Comparison of ENCODE assay signal across 8 cellular contexts in the genomic region with DNA sequence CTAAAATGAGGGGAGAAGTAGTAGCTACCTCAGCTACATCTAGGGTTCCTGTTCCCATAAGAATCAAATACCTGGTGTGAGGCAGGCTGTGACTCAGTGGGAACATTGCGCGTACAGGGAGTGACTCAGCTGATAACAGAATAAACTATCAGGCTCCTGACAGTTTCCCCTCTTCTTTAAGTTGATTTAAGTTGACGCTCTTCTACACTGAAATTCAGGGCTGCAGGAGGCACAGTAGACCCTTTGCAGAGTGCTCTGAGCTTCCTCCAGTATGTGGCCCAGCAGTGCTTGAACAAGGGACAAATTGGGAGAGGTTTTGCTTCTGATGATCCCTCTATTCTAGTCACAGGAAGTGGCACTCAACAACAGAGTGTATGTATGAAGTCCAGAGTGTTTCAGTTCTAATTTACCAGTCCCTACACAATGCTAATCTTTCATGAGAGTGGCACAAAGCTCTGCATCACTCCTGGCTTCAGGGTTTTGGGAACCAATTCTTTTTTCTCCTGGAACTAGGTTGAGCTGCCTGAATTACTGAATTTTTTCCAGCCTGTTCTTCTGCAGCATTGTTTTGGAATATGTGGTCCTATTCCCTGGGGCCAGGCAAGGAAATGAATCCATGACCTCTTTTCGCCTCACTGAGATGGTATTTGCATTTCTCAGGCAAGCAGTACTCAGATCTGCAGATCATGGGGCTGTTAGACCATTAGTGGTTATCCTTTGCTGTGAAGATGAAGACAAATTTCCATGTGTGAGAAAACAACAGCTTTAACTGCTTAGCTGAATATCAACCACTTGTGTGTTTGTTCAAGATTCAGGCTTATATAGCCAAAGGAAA. TPM values are rescaled to one million over a fixed set of nuclear protein-coding genes. Genes with fewer than 3 reads are reported as not detected.
A peak's percentile ranks its signal among the peaks of the same experiment; 100 is the strongest.
DNase-seq lines count a peak whose midpoint lies in the region; ATAC-seq, FAIRE-seq and TF ChIP-seq lines count a peak whose summit lies in the region.

No MANE protein-coding gene starts in this region.

- peaks cover 3% of the 10 kb centered on the region for H3K9me1 ChIP-seq in K562 (ENCODE audit: control insufficient read depth, insufficient read depth, low read length)

- H3K4me1 ChIP-seq in K562 (replicated peaks in 1 of 2; ENCODE audit: control insufficient read depth in 2 of 2, insufficient read depth in 2 of 2, low read length in 2 of 2) = no peaks in the 10 kb centered on the region

- H3K36me3 ChIP-seq in K562 (ENCODE audit: control insufficient read depth, insufficient read depth, low read length) = no peaks in the 10 kb centered on the region

- TF ChIP-seq CTCF in K562 (IDR thresholded peaks at IDR 0.05 in 2 of 3, conservative IDR thresholded peaks at IDR 0.05 in 1 of 3; ENCODE audit: insufficient read depth in 2 of 3, low read depth in 1 of 3, low read length in 3 of 3) (no peak), mesothelial cell of epicardium (IDR thresholded peaks at IDR 0.05; ENCODE audit: unreplicated experiment) (no peak), progenitor cell of endocrine pancreas (IDR thresholded peaks at IDR 0.05; ENCODE audit: unreplicated experiment) (no peak)
- TF ChIP-seq CTCF in CD4-positive, alpha-beta T cell (IDR thresholded peaks at IDR 0.05) = no peak

- no peak overlapping the region for H3K9ac ChIP-seq in K562 (ENCODE audit: insufficient read depth in 1 of 2, low read depth in 2 of 2, low read length in 2 of 2)

- H3K27me3 Mint-ChIP-seq in mesothelial cell of epicardium (ENCODE audit: low read depth) (no peaks in the 10 kb centered on the region), progenitor cell of endocrine pancreas (no peaks in the 10 kb centered on the region)
- no peaks in the 10 kb centered on the region for H3K27me3 Mint-ChIP-seq in CD4-positive, alpha-beta T cell

- H3K27ac ChIP-seq in K562 (ENCODE audit: extremely low read depth, low read depth, low read length) = no peak overlapping the region
- H3K27ac ChIP-seq in CD4-positive, alpha-beta T cell (ENCODE audit: low read depth, low read length) = no peak overlapping the region

- no peaks in the 10 kb centered on the region for H4K20me1 ChIP-seq in K562 (replicated peaks; ENCODE audit: control insufficient read depth, insufficient read depth, low read length)

- H3K9me3 ChIP-seq in K562 (replicated peaks; ENCODE audit: control insufficient read depth, insufficient read depth, low read depth, low read length) = no peaks in the 10 kb centered on the region
- no peaks in the 10 kb centered on the region for H3K9me3 ChIP-seq in CD4-positive, alpha-beta T cell (ENCODE audit: control insufficient read depth, low read length)

- H3K9me3 Mint-ChIP-seq in mesothelial cell of epicardium (no peaks in the 10 kb centered on the region), progenitor cell of endocrine pancreas (ENCODE audit: low read depth) (no peaks in the 10 kb centered on the region)
- H3K9me3 Mint-ChIP-seq in CD4-positive, alpha-beta T cell = no peaks in the 10 kb centered on the region

- H2AFZ ChIP-seq in K562 (ENCODE audit: low read depth, low read length) = no peak overlapping the region

- H3K4me3 Mint-ChIP-seq in mesothelial cell of epicardium (no peak overlapping the region), progenitor cell of endocrine pancreas (ENCODE audit: low read depth) (no peak overlapping the region)
- H3K4me3 Mint-ChIP-seq in CD4-positive, alpha-beta T cell = no peak overlapping the region

- ATAC-seq in K562 = peak; percentile 41; the same call in 1 of the 3 replicates
- ATAC-seq in CD4-positive, alpha-beta T cell (ENCODE audit: poor library complexity) = no peak
- no peak for ATAC-seq in HG03108 (IDR thresholded peaks at IDR 0.05; ENCODE audit: unreplicated experiment)

- H3K79me2 ChIP-seq in K562 (ENCODE audit: control insufficient read depth, insufficient read depth, low read length) = no peaks in the 10 kb centered on the region

- CTCF ChIA-PET in K562 (lab: Yijun Ruan, JAX; ENCODE audit: low intra/inter-chr PET ratio) = interaction anchor here (1.0 to 2.2 kb wide), 3 partner anchors 51 to 611 kb away, joined by 3 to 23 read pairs (median 6); no protein-coding TSS in a partner anchor
- CTCF ChIA-PET in CD4-positive, alpha-beta T cell (lab: Charles Lee) = interaction anchor here (0.6 to 3.0 kb wide), 12 partner anchors 9 to 72 kb away, joined by 3 to 25 read pairs (median 4); partner anchors contain the start of gene P2RY14

- no peaks in the 10 kb centered on the region for H3K36me3 Mint-ChIP-seq in mesothelial cell of epicardium
- H3K36me3 Mint-ChIP-seq in CD4-positive, alpha-beta T cell (ENCODE audit: low read depth) = no peaks in the 10 kb centered on the region
- no peaks in the 10 kb centered on the region for H3K36me3 Mint-ChIP-seq in progenitor cell of endocrine pancreas (ENCODE audit: insufficient read depth)

- peaks cover 32% of the 10 kb centered on the region for H3K4me1 Mint-ChIP-seq in mesothelial cell of epicardium
- peaks cover 40% of the 10 kb centered on the region for H3K4me1 Mint-ChIP-seq in CD4-positive, alpha-beta T cell (ENCODE audit: low read depth)
- H3K4me1 Mint-ChIP-seq in progenitor cell of endocrine pancreas (ENCODE audit: low read depth) = peaks cover 6% of the 10 kb centered on the region

- in situ Hi-C loops in K562 (cut with MboI) = loop anchor here (25.0 kb wide), 1 partner anchor 609 kb away; no protein-coding TSS in a partner anchor

- peak; percentile 86 for DNase-seq in Daoy (ENCODE audit: low read depth)
- peak; percentile 56 for DNase-seq in HK-2 (ENCODE audit: unreplicated experiment)
- no peak for DNase-seq in K562 (ENCODE audit: extremely low read depth in 1 of 4, low spot score in 3 of 4)
- no peak for DNase-seq in mesothelial cell of epicardium (ENCODE audit: low spot score in 2 of 2, unreplicated experiment in 2 of 2)
- no peak for DNase-seq in CD4-positive, alpha-beta T cell
- DNase-seq in progenitor cell of endocrine pancreas (ENCODE audit: low spot score, unreplicated experiment) = no peak
- DNase-seq in posterior vena cava (ENCODE audit: low spot score) = no peak

- H3K27me3 ChIP-seq in K562 (ENCODE audit: control insufficient read depth in 2 of 2, insufficient read depth in 2 of 2, low read length in 2 of 2) = peaks cover 5 to 14% of the 10 kb centered on the region in 2 experiments
- no peaks in the 10 kb centered on the region for H3K27me3 ChIP-seq in CD4-positive, alpha-beta T cell (ENCODE audit: control insufficient read depth, insufficient read depth, low read length)

- TF ChIP-seq EP300 in K562 (IDR thresholded peaks at IDR 0.05; ENCODE audit: low read length) = no peak

- peak overlapping the region; percentile 54 for H3K27ac Mint-ChIP-seq in mesothelial cell of epicardium
- no peak overlapping the region for H3K27ac Mint-ChIP-seq in CD4-positive, alpha-beta T cell
- no peak overlapping the region for H3K27ac Mint-ChIP-seq in progenitor cell of endocrine pancreas

- no TSS peak for BruUV-seq in K562 (replicated peaks; lab: Mats Ljungman, UMichigan)

- intact Hi-C loops in K562 (cut with micrococcal nuclease) (no loop called here), posterior vena cava (cut with DNase I) (loop anchor here in 1 of 2 donors (5.0 kb wide), 1 partner anchor 54 kb away; no protein-coding TSS in a partner anchor)
- intact Hi-C loops in CD4-positive, alpha-beta T cell (cut with DNase I, micrococcal nuclease) = loop anchor here (1.0 to 10.0 kb wide), 6 partner anchors 55 to 689 kb away; partner anchors contain the start of gene P2RY13 (in 1 of the 2)

- POLR2A ChIA-PET in K562 (lab: Yijun Ruan, JAX) = no interaction called here
- POLR2A ChIA-PET in CD4-positive, alpha-beta T cell (lab: Charles Lee) = interaction anchor here (0.6 to 1.7 kb wide), 4 partner anchors 18 to 60 kb away, joined by 3 to 5 read pairs (median 4); no protein-coding TSS in a partner anchor

- WGBS in K562 (ENCODE audit: insufficient coverage, low coverage, missing lambda C conversion rate) = 0% methylated on average over 4 of the region's 4 CpGs

- no peak overlapping the region for H3K4me3 ChIP-seq in K562

- H3K4me2 ChIP-seq in K562 (ENCODE audit: insufficient read depth, low read length) = no peak overlapping the region

- TF ChIP-seq POLR2A in K562 (conservative IDR thresholded peaks at IDR 0.05) = no peak

- TF ChIP-seq RAD21 in K562 (CRISPR knock-in tag; conservative IDR thresholded peaks at IDR 0.05 in 1 of 2, IDR thresholded peaks at IDR 0.05 in 1 of 2) = no peak

- no peak for FAIRE-seq in K562 (lab: Jason Lieb, UNC)

RNA-seq across cellular contexts. Expression of gene GPR171, which starts 25.5 kb away (rescaled TPM):
- not detected in 2 replicates for total RNA-seq in Daoy (2014; rRNA removed; shearing (Covaris generic))
- not detected in 2 replicates for total RNA-seq in K562 (2011; cell fraction: chromatin; rRNA removed; ENCODE audit: low replicate concordance)
- total RNA-seq in K562 (2011; cell fraction: nucleolus; rRNA removed) = not detected in 2 replicates
- not detected in 2 replicates for total RNA-seq in K562 (2011; cell fraction: nucleoplasm; rRNA removed)
- not detected in 2 replicates for total RNA-seq in K562 (2014; rRNA removed)
- total RNA-seq in K562 (2014; rRNA removed; fragmentation: Illumina TruSeq; extraction: Trizol) = not detected in 2 replicates
- total RNA-seq in K562 (2015; rRNA removed; fragmentation: Illumina TruSeq; extraction: Trizol) = not detected in 2 replicates
- 0.11 TPM in 1 of 2 replicates, not detected in the other for total RNA-seq in K562 (2021)
- polyA plus RNA-seq in K562 (2011; rRNA removed) = not detected in 2 replicates
- polyA plus RNA-seq in K562 (2011; cell fraction: cytosol; rRNA removed) = not detected in 2 replicates
- not detected in 2 replicates for polyA plus RNA-seq in K562 (2011; cell fraction: nucleus; rRNA removed)
- polyA plus RNA-seq in K562 (2012) = not detected in 2 replicates
- not detected in 2 replicates for polyA plus RNA-seq in K562 (2014; fragmentation: Illumina TruSeq; extraction: Trizol)
- polyA plus RNA-seq in K562 (2014; fragmentation: Nextera tagmentation; extraction: Ambion mirVana) = not detected
- polyA plus RNA-seq in K562 (2014; rRNA removed) = not detected in 2 replicates
- not detected in 2 replicates for polyA minus RNA-seq in K562 (2011; rRNA and poly(A)+ RNA removed)
- not detected in 2 replicates for polyA minus RNA-seq in K562 (2011; cell fraction: cytosol; rRNA and poly(A)+ RNA removed)
- polyA minus RNA-seq in K562 (2011; cell fraction: nucleus; rRNA and poly(A)+ RNA removed) = not detected in 2 replicates
- not detected in 3 replicates for total RNA-seq in mesothelial cell of epicardium
- total RNA-seq in CD4-positive, alpha-beta T cell = 10 to 100 TPM in 1 of 2 experiments, 1 to 10 TPM in 1; 9.7 to 16.7 TPM
- total RNA-seq in progenitor cell of endocrine pancreas = not detected in 2 replicates
- 1 to 10 TPM in 1 of 2 donors, under 1 TPM in 1; 0.83 to 1.4 TPM for total RNA-seq in posterior vena cava

RNA-seq across cellular contexts. Expression of gene P2RY14, which starts 49.8 kb away (rescaled TPM):
- not detected in 2 replicates for total RNA-seq in Daoy (2014; rRNA removed; shearing (Covaris generic))
- total RNA-seq in K562 (2011; cell fraction: chromatin; rRNA removed; ENCODE audit: low replicate concordance) = not detected in 2 replicates
- not detected in 2 replicates for total RNA-seq in K562 (2011; cell fraction: nucleolus; rRNA removed)
- not detected in 2 replicates for total RNA-seq in K562 (2011; cell fraction: nucleoplasm; rRNA removed)
- total RNA-seq in K562 (2014; rRNA removed) (not detected in 2 replicates), K562 (2014; rRNA removed; fragmentation: Illumina TruSeq; extraction: Trizol) (not detected in 2 replicates), K562 (2015; rRNA removed; fragmentation: Illumina TruSeq; extraction: Trizol) (not detected in 2 replicates), K562 (2021) (not detected in 2 replicates), mesothelial cell of epicardium (0.11 TPM in 1 of 3 replicates, not detected in the others), progenitor cell of endocrine pancreas (not detected in 2 replicates), posterior vena cava (1 to 10 TPM; 1.4 to 5.3 TPM)
- polyA plus RNA-seq in K562 (2011; rRNA removed) (not detected in 2 replicates), K562 (2014; fragmentation: Illumina TruSeq; extraction: Trizol) (not detected in 2 replicates), K562 (2014; fragmentation: Nextera tagmentation; extraction: Ambion mirVana) (not detected), K562 (2014; rRNA removed) (not detected in 2 replicates)
- not detected in 2 replicates for polyA plus RNA-seq in K562 (2011; cell fraction: cytosol; rRNA removed)
- polyA plus RNA-seq in K562 (2011; cell fraction: nucleus; rRNA removed) = not detected in 2 replicates
- polyA plus RNA-seq in K562 (2012) = not detected in 2 replicates
- not detected in 2 replicates for polyA minus RNA-seq in K562 (2011; rRNA and poly(A)+ RNA removed)
- polyA minus RNA-seq in K562 (2011; cell fraction: cytosol; rRNA and poly(A)+ RNA removed) = not detected in 2 replicates
- polyA minus RNA-seq in K562 (2011; cell fraction: nucleus; rRNA and poly(A)+ RNA removed) = not detected in 2 replicates
- total RNA-seq in CD4-positive, alpha-beta T cell = under 1 TPM in 1 of 2 experiments, not detected in 1; 0.22 TPM

Comparison
In these comparisons a context has a peak if more than half of its experiments do, and no peak if none do; other contexts are left out.
1. DNase-seq: peak in Daoy (single experiment) and HK-2 (single experiment); none in K562 (0 of 4), mesothelial cell of epicardium (0 of 2), CD4-positive, alpha-beta T cell (0 of 10), progenitor cell of endocrine pancreas (single experiment) and posterior vena cava (single experiment).
2. RNA of gene GPR171, which starts 25.5 kb away (total RNA-seq): 9.7 to 16.7 TPM in CD4-positive, alpha-beta T cell; 0.83 to 1.4 TPM in posterior vena cava, not detected in mesothelial cell of epicardium, not detected in Daoy, 0.11 TPM in K562 and not detected in progenitor cell of endocrine pancreas; every median in the first group is over 4 times any median in the second.